Comparison of ENCODE assay signal across 1 cellular context in the genomic region with DNA sequence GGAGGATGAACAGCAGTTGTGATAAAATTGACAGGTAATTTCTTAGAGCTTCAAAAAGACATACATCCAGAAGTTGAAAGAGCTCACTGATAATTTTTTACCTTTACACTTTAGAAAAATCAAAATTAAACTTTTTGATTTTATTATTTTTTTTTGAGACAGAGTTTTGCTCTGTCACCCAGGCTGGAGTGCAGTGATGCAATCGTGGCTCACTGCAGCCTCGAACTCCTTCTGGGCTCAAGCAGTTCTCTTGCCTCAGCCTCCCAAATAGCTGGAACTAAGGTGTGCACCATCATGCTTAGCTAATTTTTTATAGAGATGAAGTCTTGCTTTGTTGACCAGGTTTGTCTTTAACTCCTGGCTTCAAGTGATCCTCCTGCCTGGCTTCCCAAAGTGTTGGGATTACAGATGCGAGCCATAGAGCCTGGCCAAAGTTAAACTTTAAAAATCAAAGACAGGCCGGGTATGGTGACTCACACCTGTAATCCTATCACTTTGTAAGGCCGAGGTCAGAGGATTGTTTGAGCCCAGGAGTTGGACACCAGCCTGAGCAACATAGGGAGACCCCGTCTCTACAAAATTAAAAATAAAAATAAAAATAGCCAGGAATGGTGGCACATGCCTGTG.
TF ChIP-seq lines count a peak whose summit lies in the region.

No MANE protein-coding gene starts in this region.

TF ChIP-seq in GM23338, 12 proteins besides CTCF, POLR2A, EP300 and RAD21 (continued from another document):
- TF ChIP-seq, protein P1, sequence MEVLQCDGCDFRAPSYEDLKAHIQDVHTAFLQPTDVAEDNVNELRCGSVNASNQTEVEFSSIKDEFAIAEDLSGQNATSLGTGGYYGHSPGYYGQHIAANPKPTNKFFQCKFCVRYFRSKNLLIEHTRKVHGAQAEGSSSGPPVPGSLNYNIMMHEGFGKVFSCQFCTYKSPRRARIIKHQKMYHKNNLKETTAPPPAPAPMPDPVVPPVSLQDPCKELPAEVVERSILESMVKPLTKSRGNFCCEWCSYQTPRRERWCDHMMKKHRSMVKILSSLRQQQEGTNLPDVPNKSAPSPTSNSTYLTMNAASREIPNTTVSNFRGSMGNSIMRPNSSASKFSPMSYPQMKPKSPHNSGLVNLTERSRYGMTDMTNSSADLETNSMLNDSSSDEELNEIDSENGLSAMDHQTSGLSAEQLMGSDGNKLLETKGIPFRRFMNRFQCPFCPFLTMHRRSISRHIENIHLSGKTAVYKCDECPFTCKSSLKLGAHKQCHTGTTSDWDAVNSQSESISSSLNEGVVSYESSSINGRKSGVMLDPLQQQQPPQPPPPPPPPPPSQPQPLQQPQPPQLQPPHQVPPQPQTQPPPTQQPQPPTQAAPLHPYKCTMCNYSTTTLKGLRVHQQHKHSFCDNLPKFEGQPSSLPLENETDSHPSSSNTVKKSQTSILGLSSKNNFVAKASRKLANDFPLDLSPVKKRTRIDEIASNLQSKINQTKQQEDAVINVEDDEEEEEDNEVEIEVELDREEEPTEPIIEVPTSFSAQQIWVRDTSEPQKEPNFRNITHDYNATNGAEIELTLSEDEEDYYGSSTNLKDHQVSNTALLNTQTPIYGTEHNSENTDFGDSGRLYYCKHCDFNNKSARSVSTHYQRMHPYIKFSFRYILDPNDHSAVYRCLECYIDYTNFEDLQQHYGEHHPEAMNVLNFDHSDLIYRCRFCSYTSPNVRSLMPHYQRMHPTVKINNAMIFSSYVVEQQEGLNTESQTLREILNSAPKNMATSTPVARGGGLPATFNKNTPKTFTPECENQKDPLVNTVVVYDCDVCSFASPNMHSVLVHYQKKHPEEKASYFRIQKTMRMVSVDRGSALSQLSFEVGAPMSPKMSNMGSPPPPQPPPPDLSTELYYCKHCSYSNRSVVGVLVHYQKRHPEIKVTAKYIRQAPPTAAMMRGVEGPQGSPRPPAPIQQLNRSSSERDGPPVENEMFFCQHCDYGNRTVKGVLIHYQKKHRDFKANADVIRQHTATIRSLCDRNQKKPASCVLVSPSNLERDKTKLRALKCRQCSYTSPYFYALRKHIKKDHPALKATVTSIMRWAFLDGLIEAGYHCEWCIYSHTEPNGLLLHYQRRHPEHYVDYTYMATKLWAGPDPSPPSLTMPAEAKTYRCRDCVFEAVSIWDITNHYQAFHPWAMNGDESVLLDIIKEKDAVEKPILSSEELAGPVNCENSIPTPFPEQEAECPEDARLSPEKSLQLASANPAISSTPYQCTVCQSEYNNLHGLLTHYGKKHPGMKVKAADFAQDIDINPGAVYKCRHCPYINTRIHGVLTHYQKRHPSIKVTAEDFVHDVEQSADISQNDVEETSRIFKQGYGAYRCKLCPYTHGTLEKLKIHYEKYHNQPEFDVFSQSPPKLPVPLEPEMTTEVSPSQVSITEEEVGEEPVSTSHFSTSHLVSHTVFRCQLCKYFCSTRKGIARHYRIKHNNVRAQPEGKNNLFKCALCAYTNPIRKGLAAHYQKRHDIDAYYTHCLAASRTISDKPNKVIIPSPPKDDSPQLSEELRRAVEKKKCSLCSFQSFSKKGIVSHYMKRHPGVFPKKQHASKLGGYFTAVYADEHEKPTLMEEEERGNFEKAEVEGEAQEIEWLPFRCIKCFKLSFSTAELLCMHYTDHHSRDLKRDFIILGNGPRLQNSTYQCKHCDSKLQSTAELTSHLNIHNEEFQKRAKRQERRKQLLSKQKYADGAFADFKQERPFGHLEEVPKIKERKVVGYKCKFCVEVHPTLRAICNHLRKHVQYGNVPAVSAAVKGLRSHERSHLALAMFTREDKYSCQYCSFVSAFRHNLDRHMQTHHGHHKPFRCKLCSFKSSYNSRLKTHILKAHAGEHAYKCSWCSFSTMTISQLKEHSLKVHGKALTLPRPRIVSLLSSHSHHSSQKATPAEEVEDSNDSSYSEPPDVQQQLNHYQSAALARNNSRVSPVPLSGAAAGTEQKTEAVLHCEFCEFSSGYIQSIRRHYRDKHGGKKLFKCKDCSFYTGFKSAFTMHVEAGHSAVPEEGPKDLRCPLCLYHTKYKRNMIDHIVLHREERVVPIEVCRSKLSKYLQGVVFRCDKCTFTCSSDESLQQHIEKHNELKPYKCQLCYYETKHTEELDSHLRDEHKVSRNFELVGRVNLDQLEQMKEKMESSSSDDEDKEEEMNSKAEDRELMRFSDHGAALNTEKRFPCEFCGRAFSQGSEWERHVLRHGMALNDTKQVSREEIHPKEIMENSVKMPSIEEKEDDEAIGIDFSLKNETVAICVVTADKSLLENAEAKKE (CRISPR knock-in tag; IDR thresholded peaks at IDR 0.05) = no peak
